Comparison of ENCODE assay signal across 1 cellular context in genomic region chr4:184548651-184549341, GRCh38.
A peak's percentile ranks its signal among the peaks of the same experiment; 100 is the strongest.
TF ChIP-seq lines count a peak whose summit lies in the region.

No MANE protein-coding gene starts in this region.

TF ChIP-seq in HepG2, 621 proteins besides CTCF, POLR2A, EP300 and RAD21 (continued from another document and continues in another):
- TF ChIP-seq ATF2 (CRISPR knock-in tag; IDR thresholded peaks at IDR 0.05) (0 out of 2 replicates have a peak, but pooled peaks have one; percentile 9), GFI1 (CRISPR knock-in tag; IDR thresholded peaks at IDR 0.05; ENCODE audit: borderline replicate concordance) (peak; percentile 54), CBX1 (IDR thresholded peaks at IDR 0.05; ENCODE audit: low read depth) (peak; percentile 14), ARID4A (CRISPR knock-in tag; IDR thresholded peaks at IDR 0.05; ENCODE audit: borderline replicate concordance) (peak; percentile 58; the same call in 1 of the 2 replicates), MTA1 (CRISPR knock-in tag; IDR thresholded peaks at IDR 0.05; ENCODE audit: borderline replicate concordance) (peak; percentile 43; the same call in 1 of the 2 replicates), ZBTB7A (CRISPR knock-in tag; IDR thresholded peaks at IDR 0.05) (peak; percentile 24; the same call in 1 of the 2 replicates), YEATS4 (CRISPR knock-in tag; IDR thresholded peaks at IDR 0.05; ENCODE audit: borderline replicate concordance) (0 out of 2 replicates have a peak, but pooled peaks have one; percentile 17), ZNF124 (CRISPR knock-in tag; IDR thresholded peaks at IDR 0.05) (no peak), RCOR2 (CRISPR knock-in tag; IDR thresholded peaks at IDR 0.05) (no peak), RBAK (CRISPR knock-in tag; IDR thresholded peaks at IDR 0.05) (no peak), XRCC5 (optimal IDR thresholded peaks at IDR 0.05; ENCODE audit: low read length) (peak; percentile 48), UBTF (CRISPR knock-in tag; IDR thresholded peaks at IDR 0.05) (0 out of 2 replicates have a peak, but pooled peaks have one; percentile 23), CREB3 (CRISPR knock-in tag; IDR thresholded peaks at IDR 0.05) (no peak), SSRP1 (CRISPR knock-in tag; IDR thresholded peaks at IDR 0.05) (0 out of 2 replicates have a peak, but pooled peaks have one; percentile 32), ZBTB10 (CRISPR knock-in tag; IDR thresholded peaks at IDR 0.05; ENCODE audit: borderline replicate concordance) (no peak), NR2F6 (IDR thresholded peaks at IDR 0.05) (peak; percentile 44; the same call in 1 of the 2 replicates), NR2F6 (CRISPR knock-in tag; IDR thresholded peaks at IDR 0.05) (peak; percentile 38; the same call in 1 of the 2 replicates), NAIF1 (CRISPR knock-in tag; IDR thresholded peaks at IDR 0.05; ENCODE audit: borderline replicate concordance) (no peak), ZNF34 (CRISPR knock-in tag; IDR thresholded peaks at IDR 0.05; ENCODE audit: borderline replicate concordance) (no peak), ZNF766 (CRISPR knock-in tag; IDR thresholded peaks at IDR 0.05; ENCODE audit: borderline replicate concordance) (0 out of 2 replicates have a peak, but pooled peaks have one; percentile 16), ZNF646 (CRISPR knock-in tag; IDR thresholded peaks at IDR 0.05) (no peak), ZNF564 (CRISPR knock-in tag; IDR thresholded peaks at IDR 0.05) (no peak), ZNF280B (CRISPR knock-in tag; IDR thresholded peaks at IDR 0.05; ENCODE audit: borderline replicate concordance) (no peak), HNRNPL (IDR thresholded peaks at IDR 0.05; ENCODE audit: low read depth, low read length) (no peak), THAP11 (CRISPR knock-in tag; IDR thresholded peaks at IDR 0.05) (no peak), TGIF2 (CRISPR knock-in tag; IDR thresholded peaks at IDR 0.05) (0 out of 2 replicates have a peak, but pooled peaks have one; percentile 57), PPARG (CRISPR knock-in tag; conservative IDR thresholded peaks at IDR 0.05) (0 out of 2 replicates have a peak, but pooled peaks have one; percentile 21), ZNF558 (CRISPR knock-in tag; IDR thresholded peaks at IDR 0.05; ENCODE audit: borderline replicate concordance) (0 out of 2 replicates have a peak, but pooled peaks have one; percentile 39), ZNF580 (CRISPR knock-in tag; IDR thresholded peaks at IDR 0.05; ENCODE audit: borderline replicate concordance, low read depth) (peak; percentile 60; the same call in 1 of the 2 replicates), ZFP91 (CRISPR knock-in tag; IDR thresholded peaks at IDR 0.05; ENCODE audit: borderline replicate concordance) (peak; percentile 64; the same call in 1 of the 2 replicates), HDAC1 (CRISPR knock-in tag; IDR thresholded peaks at IDR 0.05) (peak; percentile 61), ZNF772 (CRISPR knock-in tag; IDR thresholded peaks at IDR 0.05) (peak; percentile 70; the same call in 1 of the 2 replicates)
